In the genomic region with DNA sequence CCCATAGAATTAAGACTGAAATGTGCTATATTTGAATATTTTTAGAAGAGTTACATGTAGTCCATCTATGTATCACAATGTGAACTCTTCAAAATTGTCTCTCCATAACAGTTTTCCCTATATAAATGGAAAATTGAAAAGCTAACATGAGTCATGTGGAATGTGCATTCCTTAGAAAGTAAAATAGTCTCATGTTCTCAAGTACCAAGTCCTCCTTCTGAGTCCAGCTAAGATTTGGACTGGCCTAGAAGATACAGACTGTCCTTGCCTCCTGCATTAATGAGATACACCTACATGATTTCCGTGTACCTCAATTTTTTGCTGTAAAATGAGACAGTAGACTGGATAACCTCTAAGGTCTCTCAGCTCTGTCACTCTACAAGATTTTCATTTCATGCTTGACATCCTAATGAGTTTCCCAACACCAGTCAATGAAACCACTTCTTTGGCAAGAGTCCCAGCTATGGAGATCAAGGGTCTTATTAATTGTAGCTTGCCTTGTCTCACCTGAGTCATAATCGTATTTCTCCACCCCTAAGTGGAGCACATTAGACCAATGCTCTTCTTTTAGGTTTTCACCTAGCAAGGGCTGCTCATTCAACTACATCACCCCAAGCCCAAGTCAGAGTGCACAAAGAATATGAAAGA, we compare ENCODE assay signal across 14 cellular contexts.
DNase-seq lines count a peak whose midpoint lies in the region; ATAC-seq and TF ChIP-seq lines count a peak whose summit lies in the region.
"Had no signal": no experiment of that assay in that cellular context is flagged by ENCODE, and none has a peak within 500 bp of the region (broad histone marks: within the 10 kb centered on the region; RNA-seq: fewer than 3 reads in every experiment).

No MANE protein-coding gene starts in this region.

- H3K27me3 ChIP-seq in mammary epithelial cell (ENCODE audit: insufficient read depth, low read length) = no peaks in the 10 kb centered on the region
- no peaks in the 10 kb centered on the region for H3K27me3 ChIP-seq in left lung
- no peaks in the 10 kb centered on the region for H3K27me3 ChIP-seq in dorsolateral prefrontal cortex
- no peaks in the 10 kb centered on the region for H3K27me3 ChIP-seq in HAP-1 (ENCODE audit: low read depth)
- H3K27me3 ChIP-seq: Peyer's patch, right lobe of liver had no signal

- peak; percentile 63 for ATAC-seq in left lung
- no peak for ATAC-seq in HG03135 (IDR thresholded peaks at IDR 0.05; ENCODE audit: unreplicated experiment)
- ATAC-seq: right lobe of liver; stimulated activated naive CD8-positive, alpha-beta T cell treated with anti-CD3 and anti-CD28 coated beads, Interleukin-15, Interleukin-2, amounts not matched to agents 100 U/mL and 50 U/mL, for 24 hours had no signal

- dilution Hi-C loops in mammary epithelial cell (cut with HindIII; ENCODE audit: low sequenced_read_pairs) = no loop called here

- H4K20me1 ChIP-seq in mammary epithelial cell (ENCODE audit: insufficient read depth, low read length) (no peaks in the 10 kb centered on the region), OCI-LY7 (ENCODE audit: insufficient read depth, low read length) (no peaks in the 10 kb centered on the region)

- H3K4me2 ChIP-seq in mammary epithelial cell (ENCODE audit: insufficient read depth, low read depth, low read length) = peak overlapping the region; percentile 53
- H3K4me2 ChIP-seq in OCI-LY7 (ENCODE audit: low read length) = no peak overlapping the region

- CTCF ChIA-PET in mammary epithelial cell (lab: Charles Lee; ENCODE audit: low non-redundant PET) (no interaction called here), OCI-LY7 (lab: Charles Lee; ENCODE audit: unreplicated experiment) (interaction anchor here (0.6 kb wide), 1 partner anchor 203 kb away, joined by 3 read pairs; no protein-coding TSS in a partner anchor)

- H3K27ac ChIP-seq in mammary epithelial cell (ENCODE audit: insufficient read depth, low read depth, low read length) (no peak overlapping the region), left lung (no peak overlapping the region), dorsolateral prefrontal cortex (no peak overlapping the region), OCI-LY7 (ENCODE audit: low read depth, low read length, poor library complexity, severe bottlenecking) (no peak overlapping the region)
- H3K27ac ChIP-seq: Peyer's patch, right lobe of liver had no signal

- peaks cover 25% of the 10 kb centered on the region for H3K4me1 ChIP-seq in mammary epithelial cell (ENCODE audit: insufficient read depth, low read length)
- H3K4me1 ChIP-seq in left lung = no peaks in the 10 kb centered on the region
- H3K4me1 ChIP-seq in OCI-LY7 (ENCODE audit: insufficient read depth, low read length, poor library complexity, severe bottlenecking) = no peaks in the 10 kb centered on the region
- H3K4me1 ChIP-seq in HAP-1 = peaks cover 23% of the 10 kb centered on the region
- H3K4me1 ChIP-seq: Peyer's patch had no signal

- peak; percentile 81 for DNase-seq in EH (ENCODE audit: low read depth)
- DNase-seq in LoVo (ENCODE audit: low spot score) = peak; percentile 11
- DNase-seq in mammary epithelial cell = no peak
- DNase-seq in left lung = no peak
- DNase-seq in dorsolateral prefrontal cortex = no peak
- no peak for DNase-seq in OCI-LY7 (ENCODE audit: low spot score)
- no peak for DNase-seq in HAP-1 (ENCODE audit: low spot score in 2 of 2)
- DNase-seq: amygdala; effector CD8-positive, alpha-beta T cell; GOT3; Peyer's patch; right lobe of liver; stimulated activated naive CD8-positive, alpha-beta T cell treated with anti-CD3 and anti-CD28 coated beads, Interleukin-15, Interleukin-2, amounts not matched to agents 100 U/mL and 50 U/mL, for 24 hours had no signal

- WGBS in mammary epithelial cell (ENCODE audit: low coverage, missing lambda C conversion rate) = 20% methylated on average over 2 of the region's 2 CpGs

- no peak overlapping the region for H2AFZ ChIP-seq in mammary epithelial cell (ENCODE audit: low read depth, low read length)
- no peak overlapping the region for H2AFZ ChIP-seq in OCI-LY7 (ENCODE audit: low read length)

- no peak overlapping the region for H3K9ac ChIP-seq in mammary epithelial cell (ENCODE audit: insufficient read depth, low read length)

- BruUV-seq in mammary epithelial cell (replicated peaks; lab: Mats Ljungman, UMichigan) (no TSS peak), OCI-LY7 (replicated peaks; lab: Mats Ljungman, UMichigan) (no TSS peak)

- H3K4me3 ChIP-seq in mammary epithelial cell (replicated peaks in 1 of 3; ENCODE audit: insufficient read depth in 1 of 3, low read depth in 2 of 3, low read length in 3 of 3) (no peak overlapping the region), left lung (no peak overlapping the region), dorsolateral prefrontal cortex (no peak overlapping the region), OCI-LY7 (ENCODE audit: low read depth, low read length, poor library complexity, severe bottlenecking) (no peak overlapping the region), HAP-1 (no peak overlapping the region)
- H3K4me3 ChIP-seq: Peyer's patch, right lobe of liver had no signal

- TF ChIP-seq CTCF in mammary epithelial cell (conservative IDR thresholded peaks at IDR 0.05 in 1 of 2, IDR thresholded peaks at IDR 0.05 in 1 of 2; ENCODE audit: extremely low read depth in 1 of 2, insufficient read depth in 1 of 2, low read depth in 1 of 2, low read length in 2 of 2) (no peak), left lung (IDR thresholded peaks at IDR 0.05) (no peak), dorsolateral prefrontal cortex (IDR thresholded peaks at IDR 0.05 in 54 of 56, conservative IDR thresholded peaks at IDR 0.05 in 2 of 56; ENCODE audit: low read depth in 1 of 56, partially characterized antibody in 56 of 56) (no peak), OCI-LY7 (conservative IDR thresholded peaks at IDR 0.05; ENCODE audit: low read length) (no peak)

- in situ Hi-C loops in mammary epithelial cell (cut with MboI; ENCODE audit: low sequenced_read_pairs in 2 of 2) = no loop called here
- in situ Hi-C loops in HAP-1 (cut with MboI; ENCODE audit: low sequenced_read_pairs) = no loop called here

- no peaks in the 10 kb centered on the region for H3K79me2 ChIP-seq in mammary epithelial cell (ENCODE audit: insufficient read depth, low read length)
- no peaks in the 10 kb centered on the region for H3K79me2 ChIP-seq in OCI-LY7 (ENCODE audit: insufficient read depth, low read depth, low read length)

- H3K36me3 ChIP-seq in mammary epithelial cell (ENCODE audit: insufficient read depth, low read length) (no peaks in the 10 kb centered on the region), left lung (no peaks in the 10 kb centered on the region), OCI-LY7 (ENCODE audit: insufficient read depth, low read length) (no peaks in the 10 kb centered on the region), HAP-1 (replicated peaks) (no peaks in the 10 kb centered on the region)
- H3K36me3 ChIP-seq: Peyer's patch, right lobe of liver had no signal

- POLR2A ChIA-PET in OCI-LY7 (lab: Charles Lee) = no interaction called here

- no peaks in the 10 kb centered on the region for H3K9me2 ChIP-seq in OCI-LY7 (ENCODE audit: insufficient read depth, low read length)

- intact Hi-C loops in mammary epithelial cell (cut with micrococcal nuclease) = no loop called here
- intact Hi-C loops in left lung (cut with DNase I) = no loop called here
- intact Hi-C loops in dorsolateral prefrontal cortex (cut with DNase I) = no loop called here
- intact Hi-C loops in OCI-LY7 (cut with micrococcal nuclease; ENCODE audit: unreplicated experiment) = no loop called here

- no peaks in the 10 kb centered on the region for H3K9me3 ChIP-seq in mammary epithelial cell (replicated peaks; ENCODE audit: insufficient read depth, low read length)
- H3K9me3 ChIP-seq in left lung = no peaks in the 10 kb centered on the region
- H3K9me3 ChIP-seq in OCI-LY7 (ENCODE audit: low read length) = no peaks in the 10 kb centered on the region
- H3K9me3 ChIP-seq in HAP-1 = no peaks in the 10 kb centered on the region
- H3K9me3 ChIP-seq: Peyer's patch, right lobe of liver had no signal

Comparison
In these comparisons a context has a peak if more than half of its experiments do, and no peak if none do; other contexts are left out.
1. DNase-seq: peak in EH (single experiment) and LoVo (single experiment); none in mammary epithelial cell (single experiment), left lung (0 of 2), dorsolateral prefrontal cortex (0 of 10), OCI-LY7 (single experiment) and HAP-1 (0 of 2).